Comparison of ENCODE assay signal across 8 cellular contexts in genomic region chr3:57397175-57398026, GRCh38.
DNase-seq lines count a peak whose midpoint lies in the region; TF ChIP-seq lines count a peak whose summit lies in the region.

No MANE protein-coding gene starts in this region.

- H3K27me3 ChIP-seq in MG63: no peaks in the 10 kb centered on the region
- H3K27me3 ChIP-seq in mammary epithelial cell (ENCODE audit: insufficient read depth, low read length): no peaks in the 10 kb centered on the region
- H3K27me3 ChIP-seq in liver (ENCODE audit: control insufficient read depth in 4 of 4, insufficient read depth in 4 of 4, low read length in 3 of 4): no peaks in the 10 kb centered on the region

- H3K27ac ChIP-seq in HEK293 (ENCODE audit: extremely low read depth, low read depth, low read length): no peak overlapping the region
- H3K27ac ChIP-seq in mammary epithelial cell (ENCODE audit: insufficient read depth, low read depth, low read length): no peak overlapping the region
- no peak overlapping the region for H3K27ac ChIP-seq in liver (ENCODE audit: low read depth in 1 of 2, low read length in 2 of 2)

- H4K20me1 ChIP-seq in mammary epithelial cell (ENCODE audit: insufficient read depth, low read length): no peaks in the 10 kb centered on the region

- 6% methylated on average over 3 of the region's 3 CpGs for WGBS in mammary epithelial cell (ENCODE audit: low coverage, missing lambda C conversion rate)
- WGBS in liver: 7% methylated on average over 3 of the region's 3 CpGs

- H3K9me3 ChIP-seq in HEK293 (ENCODE audit: control insufficient read depth, insufficient read depth, low read depth, low read length) (no peaks in the 10 kb centered on the region), MG63 (no peaks in the 10 kb centered on the region), mammary epithelial cell (replicated peaks; ENCODE audit: insufficient read depth, low read length) (no peaks in the 10 kb centered on the region), liver (ENCODE audit: control insufficient read depth in 4 of 4, low read length in 3 of 4) (no peaks in the 10 kb centered on the region)

- in situ Hi-C loops in mammary epithelial cell (cut with MboI; ENCODE audit: low sequenced_read_pairs in 2 of 2): no loop called here

- CTCF ChIA-PET in HEK293 (lab: Yijun Ruan, JAX): interaction anchor here (0.5 to 1.9 kb wide), 27 partner anchors 11 to 692 kb away, joined by 3 to 12 read pairs (median 3); partner anchors contain the start of gene PDE12
- CTCF ChIA-PET in mammary epithelial cell (lab: Charles Lee; ENCODE audit: low non-redundant PET): interaction anchor here (0.5 to 0.7 kb wide), 4 partner anchors 197 to 642 kb away, joined by 3 to 8 read pairs (median 4); no protein-coding TSS in a partner anchor

- H3K4me3 ChIP-seq in HEK293 (ENCODE audit: low read depth, low read length) (no peak overlapping the region), MG63 (no peak overlapping the region), WI38 (ENCODE audit: low read depth, low read length) (no peak overlapping the region), mammary epithelial cell (replicated peaks in 1 of 3; ENCODE audit: insufficient read depth in 1 of 3, low read depth in 2 of 3, low read length in 3 of 3) (no peak overlapping the region), liver (ENCODE audit: low read depth in 1 of 3, low read length in 3 of 3) (no peak overlapping the region)

- peak; percentile 90 to 94 for TF ChIP-seq RAD21 in liver (IDR thresholded peaks at IDR 0.05)

- POLR2A ChIA-PET in HEK293 (lab: Yijun Ruan, JAX): interaction anchor here (0.5 to 1.1 kb wide), 5 partner anchors 35 to 290 kb away, joined by 3 to 5 read pairs (median 3); partner anchors contain the start of genes ARF4 and PDE12

- no peaks in the 10 kb centered on the region for H3K79me2 ChIP-seq in mammary epithelial cell (ENCODE audit: insufficient read depth, low read length)

- intact Hi-C loops in mammary epithelial cell (cut with micrococcal nuclease): loop anchor here (1.0 to 10.0 kb wide), 5 partner anchors 37 to 517 kb away; partner anchors contain the start of gene PDE12

- no TSS peak for BruUV-seq in mammary epithelial cell (replicated peaks; lab: Mats Ljungman, UMichigan)

- no peak overlapping the region for H3K9ac ChIP-seq in mammary epithelial cell (ENCODE audit: insufficient read depth, low read length)
- H3K9ac ChIP-seq in liver (ENCODE audit: low read depth in 1 of 2, low read length in 2 of 2): peak overlapping the region in 1 of 2 donors; percentile 31

- H3K36me3 ChIP-seq in HEK293 (ENCODE audit: control insufficient read depth in 2 of 2, insufficient read depth in 1 of 2, low read length in 2 of 2) (no peaks in the 10 kb centered on the region), MG63 (no peaks in the 10 kb centered on the region), mammary epithelial cell (ENCODE audit: insufficient read depth, low read length) (no peaks in the 10 kb centered on the region), liver (ENCODE audit: control insufficient read depth in 4 of 4, insufficient read depth in 3 of 4, low read depth in 1 of 4, low read length in 3 of 4) (no peaks in the 10 kb centered on the region)

- TF ChIP-seq CTCF in HEK293 (tag by site-specific recombination; IDR thresholded peaks at IDR 0.05) (0 out of 2 replicates have a peak, but pooled peaks have one; percentile 19), WI38 (IDR thresholded peaks at IDR 0.05; ENCODE audit: low read depth, low read length) (peak; percentile 90), mammary epithelial cell (conservative IDR thresholded peaks at IDR 0.05 in 1 of 2, IDR thresholded peaks at IDR 0.05 in 1 of 2; ENCODE audit: extremely low read depth in 1 of 2, insufficient read depth in 1 of 2, low read depth in 1 of 2, low read length in 2 of 2) (peak; percentile 93 to 97), liver (IDR thresholded peaks at IDR 0.05; ENCODE audit: low read depth, low read length, missing input control) (peak; percentile 86)

- peak overlapping the region; percentile 79 for H2AFZ ChIP-seq in mammary epithelial cell (ENCODE audit: low read depth, low read length)

- peak; percentile 20 for DNase-seq in NK-92 treated with Interleukin-12 subunit alpha and Interleukin-12 subunit beta, amount 100 ng/mL, for 24 hours (lab: John Stamatoyannopoulos, UW)
- DNase-seq in NK-92 (lab: John Stamatoyannopoulos, UW; ENCODE audit: unreplicated experiment) (no peak), MG63 (peak; percentile 14), mammary epithelial cell (peak; percentile 51)
- peak; percentile 15 for DNase-seq in stimulated activated CD8-positive, alpha-beta memory T cell treated with anti-CD3 and anti-CD28 coated beads, Interleukin-4, amount 100 ng/mL, for 24 hours (ENCODE audit: low read depth)

- H3K4me1 ChIP-seq in HEK293 (ENCODE audit: control insufficient read depth, insufficient read depth, low read length): no peaks in the 10 kb centered on the region
- no peaks in the 10 kb centered on the region for H3K4me1 ChIP-seq in mammary epithelial cell (ENCODE audit: insufficient read depth, low read length)
- no peaks in the 10 kb centered on the region for H3K4me1 ChIP-seq in liver (ENCODE audit: control insufficient read depth in 4 of 4, insufficient read depth in 4 of 4, low read length in 3 of 4)

- H3K4me2 ChIP-seq in mammary epithelial cell (ENCODE audit: insufficient read depth, low read depth, low read length): peak overlapping the region; percentile 38

- dilution Hi-C loops in mammary epithelial cell (cut with HindIII; ENCODE audit: low sequenced_read_pairs): no loop called here

TF ChIP-seq in HEK293, 187 proteins besides CTCF, POLR2A, EP300 and RAD21 (continues in another document):
- TF ChIP-seq ZNF398 (tag by site-specific recombination; IDR thresholded peaks at IDR 0.05) (no peak), ZNF654 (tag by site-specific recombination; IDR thresholded peaks at IDR 0.05; ENCODE audit: low read depth) (peak; percentile 65), ZNF19 (tag by site-specific recombination; IDR thresholded peaks at IDR 0.05; ENCODE audit: low read depth) (no peak), ZNF548 (tag by site-specific recombination; IDR thresholded peaks at IDR 0.05) (no peak), ZNF449 (tag by site-specific recombination; IDR thresholded peaks at IDR 0.05) (no peak)

TF ChIP-seq in liver, 16 proteins besides CTCF, POLR2A, EP300 and RAD21:
- TF ChIP-seq HNF4A (conservative IDR thresholded peaks at IDR 0.05) (peak in 1 of 2 donors; percentile 13), FOXA1 (IDR thresholded peaks at IDR 0.05) (no peak), MAX (IDR thresholded peaks at IDR 0.05) (no peak), SP1 (IDR thresholded peaks at IDR 0.05) (no peak), JUND (IDR thresholded peaks at IDR 0.05) (no peak)

Comparison
In these comparisons a context has a peak if more than half of its experiments do, and no peak if none do; other contexts are left out.
1. CTCF ChIP-seq: peak in every context shown above with its lines; median percentile 95 in mammary epithelial cell; 90 in WI38; 86 in liver; 19 in HEK293.